Comparison of ENCODE assay signal across 24 cellular contexts in genomic region chr11:1395773-1396374, GRCh38. TPM values are rescaled to one million over a fixed set of nuclear protein-coding genes. Genes with fewer than 3 reads are reported as not detected.
"Had no signal": no experiment of that assay in that cellular context is flagged by ENCODE, and none has a peak within 500 bp of the region (broad histone marks: within the 10 kb centered on the region; RNA-seq: fewer than 3 reads in every experiment).

No MANE protein-coding gene starts in this region.

- ATAC-seq: activated CD4-positive, CD25-positive, alpha-beta regulatory T cell treated with anti-CD3 and anti-CD28 coated beads, Interleukin-2, amount 50 U/mL, for 24 hours; activated CD8-positive, alpha-beta T cell treated with anti-CD3 and anti-CD28 coated beads, Interleukin-2, amount 10 ng/mL, durations not matched to agents 7 days and 5 days; effector memory CD8-positive, alpha-beta T cell; stimulated activated naive B cell treated with anti-CD40 and anti-IgM and Interleukin-4, amounts not matched to agents 10 μg/mL and 1 μg/mL and 100 μg/mL, for 72 hours; T-cell; upper lobe of right lung had no signal

- H3K4me1 Mint-ChIP-seq: activated CD4-positive, alpha-beta T cell treated with anti-CD3 and anti-CD28 coated beads, Interleukin-2, amount 10 ng/mL, durations not matched to agents 7 days and 5 days; nephron had no signal

- H3K4me1 ChIP-seq: upper lobe of right lung had no signal

- H3K4me3 Mint-ChIP-seq: activated CD4-positive, alpha-beta T cell treated with anti-CD3 and anti-CD28 coated beads, Interleukin-2, amount 10 ng/mL, durations not matched to agents 7 days and 5 days; activated CD8-positive, alpha-beta T cell treated with anti-CD3 and anti-CD28 coated beads, Interleukin-2, amount 10 ng/mL, durations not matched to agents 7 days and 5 days; activated naive CD4-positive, alpha-beta T cell treated with anti-CD3 and anti-CD28 coated beads, Interleukin-2, amount 50 U/mL, for 24 hours; brain; effector memory CD8-positive, alpha-beta T cell; nephron; stimulated activated naive B cell treated with anti-CD40 and anti-IgM and Interleukin-4, amounts not matched to agents 10 μg/mL and 1 μg/mL and 100 μg/mL, for 72 hours; T-cell; T-helper 2 cell treated with Interferon-gamma antibody and Interleukin-4, amounts not matched to agents 5 μg/mL and 100 μg/mL, for 36 hours had no signal

- H3K36me3 ChIP-seq: esophagus muscularis mucosa, sigmoid colon, thoracic aorta, upper lobe of right lung had no signal

- H3K4me2 ChIP-seq: smooth muscle cell had no signal

- H3K27ac ChIP-seq: thoracic aorta, upper lobe of right lung, VCaP had no signal

- H3K27ac Mint-ChIP-seq: activated CD4-positive, alpha-beta T cell treated with anti-CD3 and anti-CD28 coated beads, Interleukin-2, amount 10 ng/mL, durations not matched to agents 7 days and 5 days; activated CD8-positive, alpha-beta T cell treated with anti-CD3 and anti-CD28 coated beads, Interleukin-2, amount 10 ng/mL, durations not matched to agents 7 days and 5 days; activated naive CD4-positive, alpha-beta T cell treated with anti-CD3 and anti-CD28 coated beads, Interleukin-2, amount 50 U/mL, for 24 hours; effector memory CD8-positive, alpha-beta T cell; nephron; stimulated activated naive B cell treated with anti-CD40 and anti-IgM and Interleukin-4, amounts not matched to agents 10 μg/mL and 1 μg/mL and 100 μg/mL, for 72 hours; T-cell; T-helper 2 cell treated with Interferon-gamma antibody and Interleukin-4, amounts not matched to agents 5 μg/mL and 100 μg/mL, for 36 hours had no signal

- H3K9me3 ChIP-seq: esophagus muscularis mucosa, sigmoid colon, thoracic aorta, upper lobe of right lung had no signal

- DNase-seq: activated CD4-positive, alpha-beta T cell treated with anti-CD3 and anti-CD28 coated beads, Interleukin-2, amount 10 ng/mL, durations not matched to agents 7 days and 5 days; activated CD8-positive, alpha-beta T cell treated with anti-CD3 and anti-CD28 coated beads, Interleukin-2, amount 10 ng/mL, durations not matched to agents 7 days and 5 days; activated gamma-delta T cell treated with Interleukin-2 at 50 U/mL for 16 hours; activated T-cell treated with anti-CD3 and anti-CD28 coated beads, Interleukin-2, amount 50 U/mL, for 1 hour; central memory CD4-positive, alpha-beta T cell; effector memory CD8-positive, alpha-beta T cell; hippocampal formation; sigmoid colon; stimulated activated CD4-positive, alpha-beta T cell treated with anti-CD3 and anti-CD28 coated beads, Interleukin-15, amount 100 ng/mL, for 24 hours; stimulated activated naive B cell treated with anti-CD40 and anti-IgM and Interleukin-4, amounts not matched to agents 10 μg/mL and 1 μg/mL and 100 μg/mL, for 72 hours; T-cell; upper lobe of right lung had no signal

- H3K4me3 ChIP-seq: esophagus muscularis mucosa, sigmoid colon, smooth muscle cell, thoracic aorta, upper lobe of right lung had no signal

- H3K9me3 Mint-ChIP-seq: activated CD4-positive, alpha-beta T cell treated with anti-CD3 and anti-CD28 coated beads, Interleukin-2, amount 10 ng/mL, durations not matched to agents 7 days and 5 days; activated naive CD4-positive, alpha-beta T cell treated with anti-CD3 and anti-CD28 coated beads, Interleukin-2, amount 50 U/mL, for 24 hours; effector memory CD8-positive, alpha-beta T cell; nephron; T-cell; T-helper 2 cell treated with Interferon-gamma antibody and Interleukin-4, amounts not matched to agents 5 μg/mL and 100 μg/mL, for 36 hours had no signal

- H3K36me3 Mint-ChIP-seq: activated naive CD4-positive, alpha-beta T cell treated with anti-CD3 and anti-CD28 coated beads, Interleukin-2, amount 50 U/mL, for 24 hours; stimulated activated naive B cell treated with anti-CD40 and anti-IgM and Interleukin-4, amounts not matched to agents 10 μg/mL and 1 μg/mL and 100 μg/mL, for 72 hours had no signal

- FAIRE-seq: colon, frontal cortex had no signal

RNA-seq across cellular contexts. Expression of gene BRSK2, which starts 6.1 kb away (rescaled TPM):
- total RNA-seq: activated CD4-positive, alpha-beta T cell treated with anti-CD3 and anti-CD28 coated beads, Interleukin-2, amount 10 ng/mL, durations not matched to agents 7 days and 5 days had no signal
- polyA plus RNA-seq: liver had no signal
